In the genomic region with DNA sequence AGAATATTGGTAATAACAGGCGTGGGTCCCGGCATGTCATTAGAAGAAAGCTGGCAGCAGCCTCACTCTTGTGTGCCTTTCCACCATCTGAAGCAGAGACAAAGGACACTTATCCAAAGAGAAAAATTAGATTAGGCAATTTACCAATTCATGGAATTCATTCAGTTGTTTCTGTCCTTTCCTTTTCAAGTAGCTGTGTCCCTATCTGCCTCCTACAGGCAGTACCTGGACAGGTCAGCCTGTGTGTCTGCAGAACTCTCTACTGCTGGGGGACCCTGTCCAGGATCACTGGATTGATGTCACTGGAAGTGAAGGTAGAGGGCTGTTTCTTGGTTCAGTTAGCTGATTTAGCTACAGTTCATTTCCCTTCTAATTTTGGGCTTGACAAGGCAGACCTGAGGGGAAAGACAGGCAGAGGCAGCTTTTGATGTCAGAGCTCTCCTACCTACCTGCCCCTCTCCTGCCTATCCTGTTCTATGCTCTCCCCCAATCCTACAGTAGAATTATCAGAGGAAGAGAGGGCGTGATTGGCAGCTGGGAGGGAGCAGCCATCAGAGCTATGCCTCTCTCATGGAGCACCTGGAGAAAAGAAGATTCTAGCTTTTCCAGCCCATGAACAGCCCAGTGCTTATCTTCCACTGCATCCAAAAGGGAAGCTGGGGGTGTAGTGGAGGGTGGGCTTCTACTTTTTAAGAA, we compare ENCODE assay signal across 2 cellular contexts.
TF ChIP-seq lines count a peak whose summit lies in the region.

No MANE protein-coding gene starts in this region.

TF ChIP-seq in K562, 482 proteins besides CTCF, POLR2A, EP300 and RAD21:
- TF ChIP-seq GTF2E2 (tag; IDR thresholded peaks at IDR 0.05) (no peak), TFAP4 (CRISPR knock-in tag; IDR thresholded peaks at IDR 0.05; ENCODE audit: borderline replicate concordance) (no peak), ZNF384 (IDR thresholded peaks at IDR 0.05; ENCODE audit: low read depth, low read length) (no peak), CHD2 (IDR thresholded peaks at IDR 0.05; ENCODE audit: low read depth, low read length) (no peak), E2F3 (CRISPR knock-in tag; IDR thresholded peaks at IDR 0.05) (no peak), ZNF277 (CRISPR knock-in tag; IDR thresholded peaks at IDR 0.05; ENCODE audit: borderline replicate concordance) (no peak), MTA3 (IDR thresholded peaks at IDR 0.05; ENCODE audit: borderline replicate concordance) (no peak), ZBTB7A (IDR thresholded peaks at IDR 0.05; ENCODE audit: borderline replicate concordance, control insufficient read depth, low read depth, low read length) (no peak)
- TF ChIP-seq, protein P1, sequence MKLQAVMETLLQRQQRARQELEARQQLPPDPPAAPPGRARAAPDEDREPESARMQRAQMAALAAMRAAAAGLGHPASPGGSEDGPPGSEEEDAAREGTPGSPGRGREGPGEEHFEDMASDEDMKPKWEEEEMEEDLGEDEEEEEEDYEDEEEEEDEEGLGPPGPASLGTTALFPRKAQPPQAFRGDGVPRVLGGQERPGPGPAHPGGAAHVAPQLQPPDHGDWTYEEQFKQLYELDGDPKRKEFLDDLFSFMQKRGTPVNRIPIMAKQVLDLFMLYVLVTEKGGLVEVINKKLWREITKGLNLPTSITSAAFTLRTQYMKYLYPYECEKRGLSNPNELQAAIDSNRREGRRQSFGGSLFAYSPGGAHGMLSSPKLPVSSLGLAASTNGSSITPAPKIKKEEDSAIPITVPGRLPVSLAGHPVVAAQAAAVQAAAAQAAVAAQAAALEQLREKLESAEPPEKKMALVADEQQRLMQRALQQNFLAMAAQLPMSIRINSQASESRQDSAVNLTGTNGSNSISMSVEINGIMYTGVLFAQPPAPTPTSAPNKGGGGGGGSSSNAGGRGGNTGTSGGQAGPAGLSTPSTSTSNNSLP (IDR thresholded peaks at IDR 0.05; ENCODE audit: borderline replicate concordance, low read depth, low read length), result no peak

TF ChIP-seq in neural cell, 6 proteins besides CTCF, POLR2A, EP300 and RAD21:
- TF ChIP-seq SMC3 (conservative IDR thresholded peaks at IDR 0.05; ENCODE audit: poor library complexity) (no peak), POLR2AphosphoS5 (IDR thresholded peaks at IDR 0.05) (no peak), TAF1 (IDR thresholded peaks at IDR 0.05; ENCODE audit: low read depth) (no peak), MXI1 (conservative IDR thresholded peaks at IDR 0.05; ENCODE audit: poor library complexity, severe bottlenecking) (no peak), EZH2 (IDR thresholded peaks at IDR 0.05; ENCODE audit: borderline replicate concordance, insufficient read depth, low read length, poor library complexity, severe bottlenecking) (no peak)
- TF ChIP-seq, protein P2, sequence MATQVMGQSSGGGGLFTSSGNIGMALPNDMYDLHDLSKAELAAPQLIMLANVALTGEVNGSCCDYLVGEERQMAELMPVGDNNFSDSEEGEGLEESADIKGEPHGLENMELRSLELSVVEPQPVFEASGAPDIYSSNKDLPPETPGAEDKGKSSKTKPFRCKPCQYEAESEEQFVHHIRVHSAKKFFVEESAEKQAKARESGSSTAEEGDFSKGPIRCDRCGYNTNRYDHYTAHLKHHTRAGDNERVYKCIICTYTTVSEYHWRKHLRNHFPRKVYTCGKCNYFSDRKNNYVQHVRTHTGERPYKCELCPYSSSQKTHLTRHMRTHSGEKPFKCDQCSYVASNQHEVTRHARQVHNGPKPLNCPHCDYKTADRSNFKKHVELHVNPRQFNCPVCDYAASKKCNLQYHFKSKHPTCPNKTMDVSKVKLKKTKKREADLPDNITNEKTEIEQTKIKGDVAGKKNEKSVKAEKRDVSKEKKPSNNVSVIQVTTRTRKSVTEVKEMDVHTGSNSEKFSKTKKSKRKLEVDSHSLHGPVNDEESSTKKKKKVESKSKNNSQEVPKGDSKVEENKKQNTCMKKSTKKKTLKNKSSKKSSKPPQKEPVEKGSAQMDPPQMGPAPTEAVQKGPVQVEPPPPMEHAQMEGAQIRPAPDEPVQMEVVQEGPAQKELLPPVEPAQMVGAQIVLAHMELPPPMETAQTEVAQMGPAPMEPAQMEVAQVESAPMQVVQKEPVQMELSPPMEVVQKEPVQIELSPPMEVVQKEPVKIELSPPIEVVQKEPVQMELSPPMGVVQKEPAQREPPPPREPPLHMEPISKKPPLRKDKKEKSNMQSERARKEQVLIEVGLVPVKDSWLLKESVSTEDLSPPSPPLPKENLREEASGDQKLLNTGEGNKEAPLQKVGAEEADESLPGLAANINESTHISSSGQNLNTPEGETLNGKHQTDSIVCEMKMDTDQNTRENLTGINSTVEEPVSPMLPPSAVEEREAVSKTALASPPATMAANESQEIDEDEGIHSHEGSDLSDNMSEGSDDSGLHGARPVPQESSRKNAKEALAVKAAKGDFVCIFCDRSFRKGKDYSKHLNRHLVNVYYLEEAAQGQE (IDR thresholded peaks at IDR 0.05; ENCODE audit: borderline replicate concordance), result no peak
